Comparison of ENCODE assay signal across 19 cellular contexts in genomic region chr16:60230666-60231065, GRCh38.
"Had no signal": no experiment of that assay in that cellular context is flagged by ENCODE, and none has a peak within 500 bp of the region (broad histone marks: within the 10 kb centered on the region; RNA-seq: fewer than 3 reads in every experiment).

No MANE protein-coding gene starts in this region.

- H3K27ac ChIP-seq: breast epithelium, dorsolateral prefrontal cortex, esophagus squamous epithelium, parathyroid adenoma, testis, VCaP had no signal

- H3K4me3 ChIP-seq: breast epithelium, dorsolateral prefrontal cortex, esophagus squamous epithelium, lung, testis had no signal

- DNase-seq: activated CD8-positive, alpha-beta memory T cell treated with anti-CD3 and anti-CD28 coated beads, Interleukin-2, amount 50 U/mL, for 4 hours; activated CD8-positive, alpha-beta T cell treated with anti-CD3 and anti-CD28 coated beads for 36 hours; activated gamma-delta T cell treated with Interleukin-2 at 50 U/mL for 16 hours; activated naive CD8-positive, alpha-beta T cell treated with anti-CD3 and anti-CD28 coated beads for 36 hours; activated T-cell treated with anti-CD3 and anti-CD28 coated beads, Interleukin-2, amount 50 U/mL, for 72 hours; anterior cingulate cortex; dorsolateral prefrontal cortex; esophagus squamous epithelium; foreskin fibroblast; left colon; naive thymus-derived CD4-positive, alpha-beta T cell; retina; stimulated activated CD4-positive, alpha-beta T cell treated with anti-CD3 and anti-CD28 coated beads, Interleukin-4, amount 100 ng/mL, for 4 hours; stimulated activated naive CD8-positive, alpha-beta T cell treated with anti-CD3 and anti-CD28 coated beads, Interleukin-15, amount 100 ng/mL, for 72 hours; testis had no signal

- H3K36me3 ChIP-seq: breast epithelium, esophagus squamous epithelium had no signal

- H3K9me3 ChIP-seq: breast epithelium, testis had no signal

- H3K9ac ChIP-seq: parathyroid adenoma had no signal
